ENCODE assay signal across 26 cellular contexts in the genomic region with DNA sequence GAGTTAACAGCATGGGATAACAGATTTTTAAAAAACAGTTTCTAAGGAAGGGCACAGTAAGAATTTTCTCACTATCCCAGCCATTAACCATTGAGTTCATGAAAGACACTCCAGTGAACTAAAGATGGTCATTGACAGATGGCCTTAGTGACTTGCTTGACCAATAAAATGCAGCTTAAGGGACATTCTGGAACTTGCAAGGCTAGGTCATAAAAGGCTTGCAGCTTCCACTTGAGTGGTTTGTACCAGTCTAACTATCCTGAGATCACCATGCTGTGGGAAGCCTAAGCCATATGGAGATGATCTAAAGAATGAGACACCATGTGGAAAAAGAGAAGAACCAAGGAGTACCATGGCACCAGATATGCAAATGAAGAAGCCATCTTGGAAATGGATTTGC. TPM values are rescaled to one million over a fixed set of nuclear protein-coding genes. Genes with fewer than 3 reads are reported as not detected.
"Had no signal": no experiment of that assay in that cellular context is flagged by ENCODE, and none has a peak within 500 bp of the region (broad histone marks: within the 10 kb centered on the region; RNA-seq: fewer than 3 reads in every experiment).

No MANE protein-coding gene starts in this region.

- H3K27me3 ChIP-seq: colonic mucosa, esophagus squamous epithelium, gastrocnemius medialis, heart right ventricle, left lung had no signal

- H3K4me3 ChIP-seq: colonic mucosa, esophagus squamous epithelium, gastrocnemius medialis, heart right ventricle, left lung, lower lobe of right lung, mucosa of descending colon had no signal

- H3K9me3 ChIP-seq: colonic mucosa, esophagus squamous epithelium, gastrocnemius medialis, heart right ventricle, left lung, lower lobe of right lung, mucosa of descending colon had no signal

- FAIRE-seq: endometrium, islet of Langerhans, keratinocyte had no signal

- H3K27ac ChIP-seq: colonic mucosa, epithelial cell of prostate, esophagus squamous epithelium, gastrocnemius medialis, heart right ventricle, left lung, lower lobe of right lung had no signal

- DNase-seq: colonic mucosa; cortex of kidney; effector CD8-positive, alpha-beta T cell; effector memory CD8-positive, alpha-beta T cell; endodermal cell; erythroblast; esophagus squamous epithelium; foreskin fibroblast; foreskin melanocyte; gastrocnemius medialis; glutamatergic neuron; head of caudate nucleus; heart right ventricle; hippocampal formation; left cardiac atrium; left lung; left ventricle myocardium superior; lower lobe of right lung; mesenchymal stem cell; mucosa of descending colon; naive B cell had no signal

- H3K4me1 ChIP-seq: colonic mucosa had no signal

- H3K36me3 ChIP-seq: colonic mucosa, esophagus squamous epithelium, gastrocnemius medialis, heart right ventricle, left lung, lower lobe of right lung had no signal

RNA-seq across cellular contexts. Expression of a gene that starts 51.5 kb away (rescaled TPM):
- total RNA-seq: left ventricle myocardium superior, lower lobe of right lung, myocyte had no signal
